ENCODE assay signal across 8 cellular contexts in the genomic region with DNA sequence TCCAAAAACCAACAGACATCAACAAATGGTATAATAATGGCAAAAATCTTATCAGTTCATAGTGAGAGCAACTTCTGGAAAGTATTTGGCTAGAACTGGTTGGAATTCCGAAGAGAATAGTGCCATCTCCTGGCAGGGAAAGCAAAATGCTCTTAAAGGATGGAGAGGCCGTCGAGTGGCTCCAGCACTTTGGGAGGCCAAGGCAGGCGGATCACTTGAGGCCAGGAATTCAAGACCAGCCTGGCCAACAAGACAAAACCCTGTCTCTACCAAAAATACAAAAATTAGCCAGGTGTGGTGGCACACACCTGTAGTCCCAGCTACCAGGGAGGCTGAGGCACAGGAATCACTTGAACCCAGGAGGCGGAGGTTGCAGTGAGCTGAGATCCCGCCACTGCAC. TPM values are rescaled to one million over a fixed set of nuclear protein-coding genes. Genes with fewer than 3 reads are reported as not detected.
DNase-seq lines count a peak whose midpoint lies in the region; ATAC-seq, FAIRE-seq and TF ChIP-seq lines count a peak whose summit lies in the region.
"Not testable (repeated sequence)": the region's sequence is repeated elsewhere in the genome, so short reads cannot be mapped to it uniquely, and the experiment has no call there.

No MANE protein-coding gene starts in this region.

- H3K79me2 ChIP-seq in GM12878 (ENCODE audit: control insufficient read depth, insufficient read depth, low read length), result not testable (repeated sequence)

- intact Hi-C loops in GM12878 (cut with micrococcal nuclease; ENCODE audit: unreplicated experiment), result loop anchor here (1.0 kb wide), 1 partner anchor 85 kb away; no protein-coding TSS in a partner anchor
- intact Hi-C loops in lower lobe of right lung (cut with DNase I); testis (cut with DNase I; ENCODE audit: low total_unique reads): not testable (repeated sequence)

- TF ChIP-seq EP300 in GM12878 (IDR thresholded peaks at IDR 0.05; ENCODE audit: borderline replicate concordance in 1 of 2, control insufficient read depth in 1 of 2, low read depth in 2 of 2, low read length in 2 of 2), result not testable (repeated sequence)

- H3K36me3 ChIP-seq in RWPE2 (ENCODE audit: low read depth) (peaks cover 94% of the 10 kb centered on the region), lower lobe of right lung (peaks cover 97% of the 10 kb centered on the region)
- H3K36me3 ChIP-seq in GM12878 (ENCODE audit: control insufficient read depth in 2 of 2, insufficient read depth in 2 of 2, low read length in 1 of 2); testis (ENCODE audit: low read depth, missing control alignments): not testable (repeated sequence)

- not testable (repeated sequence) for H3K9ac ChIP-seq in GM12878 (ENCODE audit: control insufficient read depth, insufficient read depth, low read length)

- RAD21 ChIA-PET in GM12878 (lab: Charles Lee; ENCODE audit: unreplicated experiment), result not testable (repeated sequence)

- peak; percentile 60 for TF ChIP-seq RAD21 in GM12878 (IDR thresholded peaks at IDR 0.05; ENCODE audit: insufficient read depth, low read depth, low read length)

- not testable (repeated sequence) for H3K4me3 ChIP-seq in RWPE2 (ENCODE audit: severe bottlenecking); GM12878; fibroblast of villous mesenchyme (ENCODE audit: low read depth, low read length); lower lobe of right lung; testis

- DNase-seq in COLO829 (ENCODE audit: low spot score) (peak; percentile 53), NCI-H2081 (lab: John Stamatoyannopoulos, UW) (peak; percentile 55 to 58), fibroblast of villous mesenchyme (ENCODE audit: low read depth) (peak; percentile 64), testis (peak; percentile 40)
- DNase-seq in H54 (ENCODE audit: insufficient read length, low spot score); RWPE2 (ENCODE audit: low spot score); GM12878 (ENCODE audit: low read depth, low spot score); lower lobe of right lung: not testable (repeated sequence)

- H4K20me1 ChIP-seq in GM12878 (ENCODE audit: control insufficient read depth, insufficient read depth), result not testable (repeated sequence)

- ATAC-seq in RWPE2 (ENCODE audit: low read depth), result peak; percentile 64; the same call in 2 of the 3 replicates
- ATAC-seq in GM12878, result peak; percentile 44; the same call in 1 of the 3 replicates
- peak; percentile 80 to 81 for ATAC-seq in lower lobe of right lung

- SMC1A ChIA-PET in GM12878 (lab: Charles Lee; ENCODE audit: uncharacterized antibody, unreplicated experiment), result interaction anchor here (0.6 to 1.9 kb wide), 7 partner anchors 44 to 301 kb away, joined by 3 to 11 read pairs (median 3); no protein-coding TSS in a partner anchor

- H3K27me3 ChIP-seq in RWPE2 (ENCODE audit: insufficient read depth, poor library complexity, severe bottlenecking); GM12878 (replicated peaks in 1 of 2; ENCODE audit: control insufficient read depth in 2 of 2, insufficient read depth in 2 of 2, low read length in 1 of 2); lower lobe of right lung (ENCODE audit: low read depth); testis: not testable (repeated sequence)

- CTCF ChIA-PET in GM12878 (lab: Yijun Ruan, JAX), result interaction anchor here (0.7 to 2.0 kb wide), 9 partner anchors 14 to 312 kb away, joined by 3 to 9 read pairs (median 3); partner anchors contain the start of gene MTF1

- POLR2A ChIA-PET in GM12878 (lab: Charles Lee), result not testable (repeated sequence)

- not testable (repeated sequence) for H2AFZ ChIP-seq in GM12878 (ENCODE audit: control insufficient read depth, low read depth, low read length)

- not testable (repeated sequence) for H3K4me1 ChIP-seq in RWPE2 (ENCODE audit: insufficient read depth, poor library complexity, severe bottlenecking); GM12878 (ENCODE audit: control insufficient read depth, insufficient read depth, low read length); lower lobe of right lung; testis

- in situ Hi-C loops in GM12878 (cut with MboI), result loop anchor here (10.0 to 25.0 kb wide), 2 partner anchors 270 to 388 kb away; partner anchors contain the start of gene GNL2

- not testable (repeated sequence) for H3K9me3 ChIP-seq in RWPE2 (ENCODE audit: severe bottlenecking); GM12878 (replicated peaks; ENCODE audit: control insufficient read depth, insufficient read depth, low read length); lower lobe of right lung; testis

- not testable (repeated sequence) for BruUV-seq in GM12878 (replicated peaks; lab: Mats Ljungman, UMichigan)

- FAIRE-seq in H54 (lab: Jason Lieb, UNC), result peak; percentile 52
- not testable (repeated sequence) for FAIRE-seq in GM12878 (lab: Jason Lieb, UNC)

- WGBS in GM12878 (ENCODE audit: insufficient coverage, insufficient replicate concordance, low lambda C conversion rate, missing lambda C conversion rate), result 93% methylated on average over 6 of the region's 6 CpGs
- WGBS in testis, 2 donors, result 61 to 71% methylated on average over 6 of the region's 6 CpGs

- H3K27ac ChIP-seq in RWPE2 (ENCODE audit: poor library complexity, severe bottlenecking); GM12878 (ENCODE audit: control insufficient read depth, insufficient read depth); lower lobe of right lung; testis: not testable (repeated sequence)

- TF ChIP-seq CTCF in RWPE2 (IDR thresholded peaks at IDR 0.05; ENCODE audit: poor library complexity, severe bottlenecking) (peak; percentile 78), GM12878 (IDR thresholded peaks at IDR 0.05 in 2 of 3, conservative IDR thresholded peaks at IDR 0.05 in 1 of 3; ENCODE audit: control insufficient read depth in 2 of 3, extremely low read depth in 1 of 3, insufficient read depth in 1 of 3, low read depth in 3 of 3, low read length in 3 of 3) (peak; percentile 30 to 52 (median 43); a peak in 4 of 6 replicates), fibroblast of villous mesenchyme (IDR thresholded peaks at IDR 0.05; ENCODE audit: insufficient read depth, low read depth, low read length) (peak; percentile 57), lower lobe of right lung (IDR thresholded peaks at IDR 0.05) (peak; percentile 58), testis (IDR thresholded peaks at IDR 0.05) (peak in 2 of 3 experiments; percentile 47 to 49)

- not testable (repeated sequence) for TF ChIP-seq POLR2A in H54 (IDR thresholded peaks at IDR 0.05; ENCODE audit: low read depth, low read length); GM12878 (IDR thresholded peaks at IDR 0.05; ENCODE audit: low read depth, low read length); testis (IDR thresholded peaks at IDR 0.05)

- not testable (repeated sequence) for H3K4me2 ChIP-seq in GM12878 (ENCODE audit: control insufficient read depth, insufficient read depth)

RNA-seq across cellular contexts. Expression of gene SF3A3, which starts 14.7 kb away (rescaled TPM):
- 53.4 and 56.6 TPM in 2 replicates for total RNA-seq in GM12878 (2013; cell fraction: nucleolus; rRNA removed)
- total RNA-seq in GM12878 (2014; rRNA removed) (83.7 and 106 TPM in 2 replicates), GM12878 (2014; rRNA removed; fragmentation: Illumina TruSeq; extraction: Trizol) (164 and 165 TPM in 2 replicates), GM12878 (2021) (72.3 and 78.9 TPM in 2 replicates), fibroblast of villous mesenchyme (108 and 116 TPM in 2 replicates), lower lobe of right lung (41.8 TPM), testis (10 to 100 TPM; 59.3 to 74.6 TPM)
- 62.9 TPM for polyA plus RNA-seq in GM12878 (2011; ENCODE audit: low read depth)
- polyA plus RNA-seq in GM12878 (2011; rRNA removed) (76.5 and 110 TPM in 2 replicates), GM12878 (2014; fragmentation: Illumina TruSeq; extraction: Trizol) (170 and 185 TPM in 2 replicates), GM12878 (2014; fragmentation: Nextera tagmentation; extraction: Ambion mirVana) (100 to 1,000 TPM in 1 of 2 experiments, 10 to 100 TPM in 1; 86.0 to 133 TPM), GM12878 (2014; rRNA removed) (74.4 and 98.3 TPM in 2 replicates), GM12878 (2016; fragmentation: Nextera tagmentation; extraction: Ambion mirVana) (100 to 1,000 TPM; 154 to 155 TPM), testis (ENCODE audit: insufficient read depth, low read depth, low replicate concordance) (87.5 TPM)
- polyA plus RNA-seq in GM12878 (2011; cell fraction: cytosol; rRNA removed), result 39.0 TPM in 2 replicates
- polyA plus RNA-seq in GM12878 (2011; cell fraction: nucleus; rRNA removed), result 40.8 and 53.3 TPM in 2 replicates
- polyA plus RNA-seq in GM12878 (2012), result 48.6 and 66.5 TPM in 2 replicates
- 42.9 and 53.5 TPM in 2 replicates for polyA minus RNA-seq in GM12878 (2011; rRNA and poly(A)+ RNA removed)
- 31.5 and 45.2 TPM in 2 replicates for polyA minus RNA-seq in GM12878 (2011; cell fraction: cytosol; rRNA and poly(A)+ RNA removed)
- 14.7 and 25.3 TPM in 2 replicates for polyA minus RNA-seq in GM12878 (2011; cell fraction: nucleus; rRNA and poly(A)+ RNA removed)

RNA-seq across cellular contexts. Expression of gene INPP5B, which starts 28.2 kb away (rescaled TPM):
- 129 and 133 TPM in 2 replicates for total RNA-seq in GM12878 (2013; cell fraction: nucleolus; rRNA removed)
- 38.5 and 46.2 TPM in 2 replicates for total RNA-seq in GM12878 (2014; rRNA removed)
- total RNA-seq in GM12878 (2014; rRNA removed; fragmentation: Illumina TruSeq; extraction: Trizol), result 28.8 and 28.9 TPM in 2 replicates
- 32.0 and 32.6 TPM in 2 replicates for total RNA-seq in GM12878 (2021)
- polyA plus RNA-seq in GM12878 (2011; ENCODE audit: low read depth), result 16.3 TPM
- 45.0 and 54.4 TPM in 2 replicates for polyA plus RNA-seq in GM12878 (2011; rRNA removed)
- 43.4 and 43.6 TPM in 2 replicates for polyA plus RNA-seq in GM12878 (2011; cell fraction: cytosol; rRNA removed)
- 73.7 and 81.6 TPM in 2 replicates for polyA plus RNA-seq in GM12878 (2011; cell fraction: nucleus; rRNA removed)
- polyA plus RNA-seq in GM12878 (2012), result 17.4 and 21.7 TPM in 2 replicates
- 25.0 and 27.1 TPM in 2 replicates for polyA plus RNA-seq in GM12878 (2014; fragmentation: Illumina TruSeq; extraction: Trizol)
- polyA plus RNA-seq in GM12878 (2014; fragmentation: Nextera tagmentation; extraction: Ambion mirVana), result 10 to 100 TPM; 10.9 to 14.6 TPM
- 27.8 and 29.7 TPM in 2 replicates for polyA plus RNA-seq in GM12878 (2014; rRNA removed)
- polyA plus RNA-seq in GM12878 (2016; fragmentation: Nextera tagmentation; extraction: Ambion mirVana), result 10 to 100 TPM; 18.3 to 22.2 TPM
- polyA minus RNA-seq in GM12878 (2011; rRNA and poly(A)+ RNA removed), result 50.5 and 57.4 TPM in 2 replicates
- polyA minus RNA-seq in GM12878 (2011; cell fraction: cytosol; rRNA and poly(A)+ RNA removed), result 16.6 and 20.0 TPM in 2 replicates
- 32.5 and 63.1 TPM in 2 replicates for polyA minus RNA-seq in GM12878 (2011; cell fraction: nucleus; rRNA and poly(A)+ RNA removed)
- 31.1 and 35.1 TPM in 2 replicates for total RNA-seq in fibroblast of villous mesenchyme
- total RNA-seq in lower lobe of right lung, result 42.5 TPM
- total RNA-seq in testis, result 10 to 100 TPM; 24.1 to 31.6 TPM
- 15.3 TPM for polyA plus RNA-seq in testis (ENCODE audit: insufficient read depth, low read depth, low replicate concordance)

RNA-seq across cellular contexts. Expression of gene FHL3, which starts 30.2 kb away (rescaled TPM):
- 9.3 and 14.1 TPM in 2 replicates for total RNA-seq in GM12878 (2013; cell fraction: nucleolus; rRNA removed)
- 8.1 and 8.9 TPM in 2 replicates for total RNA-seq in GM12878 (2014; rRNA removed)
- 4.2 and 5.2 TPM in 2 replicates for total RNA-seq in GM12878 (2014; rRNA removed; fragmentation: Illumina TruSeq; extraction: Trizol)
- 11.5 and 13.9 TPM in 2 replicates for total RNA-seq in GM12878 (2021)
- polyA plus RNA-seq in GM12878 (2011; ENCODE audit: low read depth), result 4.2 TPM
- polyA plus RNA-seq in GM12878 (2011; rRNA removed), result 0.53 and 1.3 TPM in 2 replicates
- polyA plus RNA-seq in GM12878 (2011; cell fraction: cytosol; rRNA removed), result 2.2 and 2.6 TPM in 2 replicates
- polyA plus RNA-seq in GM12878 (2011; cell fraction: nucleus; rRNA removed), result 3.2 and 3.6 TPM in 2 replicates
- polyA plus RNA-seq in GM12878 (2012), result 9.1 and 13.9 TPM in 2 replicates
- 3.9 and 9.2 TPM in 2 replicates for polyA plus RNA-seq in GM12878 (2014; fragmentation: Illumina TruSeq; extraction: Trizol)
- polyA plus RNA-seq in GM12878 (2014; fragmentation: Nextera tagmentation; extraction: Ambion mirVana), result 1 to 10 TPM in 1 of 2 experiments, under 1 TPM in 1; 0.26 to 1.3 TPM
- 7.7 and 10.3 TPM in 2 replicates for polyA plus RNA-seq in GM12878 (2014; rRNA removed)
- 10 to 100 TPM; 10.1 to 10.7 TPM for polyA plus RNA-seq in GM12878 (2016; fragmentation: Nextera tagmentation; extraction: Ambion mirVana)
- polyA minus RNA-seq in GM12878 (2011; rRNA and poly(A)+ RNA removed), result 1.8 and 4.2 TPM in 2 replicates
- polyA minus RNA-seq in GM12878 (2011; cell fraction: cytosol; rRNA and poly(A)+ RNA removed), result 2.3 and 6.5 TPM in 2 replicates
- polyA minus RNA-seq in GM12878 (2011; cell fraction: nucleus; rRNA and poly(A)+ RNA removed), result 2.7 and 3.2 TPM in 2 replicates
- total RNA-seq in fibroblast of villous mesenchyme, result 25.5 and 33.2 TPM in 2 replicates
- 16.9 TPM for total RNA-seq in lower lobe of right lung
- 10 to 100 TPM; 21.3 to 28.7 TPM for total RNA-seq in testis
- 20.7 TPM for polyA plus RNA-seq in testis (ENCODE audit: insufficient read depth, low read depth, low replicate concordance)

RNA-seq across cellular contexts. Expression of gene UTP11, which starts 37.5 kb away (rescaled TPM):
- total RNA-seq in GM12878 (2013; cell fraction: nucleolus; rRNA removed), result 27.6 and 31.6 TPM in 2 replicates
- 51.5 and 55.0 TPM in 2 replicates for total RNA-seq in GM12878 (2014; rRNA removed)
- total RNA-seq in GM12878 (2014; rRNA removed; fragmentation: Illumina TruSeq; extraction: Trizol), result 77.8 and 78.1 TPM in 2 replicates
- 39.6 and 41.8 TPM in 2 replicates for total RNA-seq in GM12878 (2021)
- 9.8 TPM for polyA plus RNA-seq in GM12878 (2011; ENCODE audit: low read depth)
- 34.5 and 47.6 TPM in 2 replicates for polyA plus RNA-seq in GM12878 (2011; rRNA removed)
- 15.4 and 18.0 TPM in 2 replicates for polyA plus RNA-seq in GM12878 (2011; cell fraction: cytosol; rRNA removed)
- polyA plus RNA-seq in GM12878 (2011; cell fraction: nucleus; rRNA removed), result 9.2 and 15.4 TPM in 2 replicates
- 19.1 and 19.2 TPM in 2 replicates for polyA plus RNA-seq in GM12878 (2012)
- polyA plus RNA-seq in GM12878 (2014; fragmentation: Illumina TruSeq; extraction: Trizol), result 125 and 146 TPM in 2 replicates
- 100 to 1,000 TPM in 1 of 2 experiments, 10 to 100 TPM in 1; 96.4 to 107 TPM for polyA plus RNA-seq in GM12878 (2014; fragmentation: Nextera tagmentation; extraction: Ambion mirVana)
- 54.9 and 57.2 TPM in 2 replicates for polyA plus RNA-seq in GM12878 (2014; rRNA removed)
- polyA plus RNA-seq in GM12878 (2016; fragmentation: Nextera tagmentation; extraction: Ambion mirVana), result 10 to 100 TPM; 62.7 to 65.7 TPM
- 8.6 and 11.3 TPM in 2 replicates for polyA minus RNA-seq in GM12878 (2011; rRNA and poly(A)+ RNA removed)
- polyA minus RNA-seq in GM12878 (2011; cell fraction: cytosol; rRNA and poly(A)+ RNA removed), result 7.9 and 9.7 TPM in 2 replicates
- polyA minus RNA-seq in GM12878 (2011; cell fraction: nucleus; rRNA and poly(A)+ RNA removed), result 7.7 and 12.4 TPM in 2 replicates
- 49.6 and 55.7 TPM in 2 replicates for total RNA-seq in fibroblast of villous mesenchyme
- 22.8 TPM for total RNA-seq in lower lobe of right lung
- 10 to 100 TPM; 35.6 to 42.4 TPM for total RNA-seq in testis
- polyA plus RNA-seq in testis (ENCODE audit: insufficient read depth, low read depth, low replicate concordance), result 43.3 TPM
